9 cellular contexts compared by ENCODE assay signal in the genomic region with DNA sequence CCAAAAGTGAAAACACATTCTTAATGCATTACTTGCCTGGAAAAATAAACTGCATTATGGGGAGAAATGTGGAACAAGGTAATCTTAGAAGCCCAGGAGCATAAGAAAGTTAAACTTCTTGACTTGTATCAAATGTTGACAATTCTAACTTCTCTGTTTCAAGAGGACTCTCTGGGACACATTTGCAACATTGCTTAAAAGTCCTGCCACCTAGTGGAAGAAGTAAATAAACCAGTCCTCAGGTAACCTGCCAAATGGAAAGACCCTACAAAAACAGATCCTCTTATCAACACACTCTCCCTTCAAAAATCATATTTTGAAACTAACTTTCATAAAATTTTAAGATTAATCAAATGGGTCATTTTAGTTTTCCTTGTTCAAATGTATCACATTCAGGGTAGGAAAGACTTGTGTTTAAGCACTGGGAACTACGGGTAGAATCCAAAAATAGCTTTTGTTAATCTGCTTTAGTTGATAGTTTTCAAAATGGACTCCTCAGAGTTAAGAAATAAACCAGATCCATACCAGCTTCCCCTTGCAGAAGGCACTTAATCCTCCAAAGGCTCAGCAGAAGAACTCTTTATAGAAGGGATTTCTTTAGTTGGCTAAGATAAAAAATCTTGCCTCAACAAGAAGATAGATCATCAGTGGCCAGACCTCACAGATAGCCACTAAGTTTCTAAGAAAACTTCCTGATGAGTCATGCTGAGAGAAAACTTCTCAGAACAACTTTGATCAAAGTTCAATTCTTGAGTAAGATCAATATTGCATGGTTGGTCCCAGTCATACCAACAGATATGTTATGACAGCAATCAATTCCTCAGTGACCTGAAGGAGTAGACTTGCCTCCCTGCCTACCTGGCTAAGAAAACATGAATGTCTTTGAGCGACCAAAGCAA.
DNase-seq lines count a peak whose midpoint lies in the region; ATAC-seq and TF ChIP-seq lines count a peak whose summit lies in the region.
"Had no signal": no experiment of that assay in that cellular context is flagged by ENCODE, and none has a peak within 500 bp of the region (broad histone marks: within the 10 kb centered on the region; RNA-seq: fewer than 3 reads in every experiment).

No MANE protein-coding gene starts in this region.

- DNase-seq in LNCaP clone FGC (ENCODE audit: low read depth) (peak; percentile 6), brain pericyte (ENCODE audit: low read depth, low spot score) (peak; percentile 11), medulla oblongata (ENCODE audit: extremely low spot score) (peak; percentile 65), tibial artery (no peak), middle frontal gyrus (ENCODE audit: extremely low spot score, low spot score) (no peak)
- DNase-seq in activated CD4-positive, alpha-beta T cell treated with anti-CD3 and anti-CD28 coated beads for 4 hours = no peak

- H3K9me3 ChIP-seq in DOHH2 (ENCODE audit: control insufficient read depth, insufficient read depth, low read length) (no peaks in the 10 kb centered on the region), tibial artery (peaks cover 0 to 9% (median 0%) of the 10 kb centered on the region in 3 donors)
- H3K9me3 ChIP-seq: neutrophil had no signal

- ATAC-seq in GM21360 (IDR thresholded peaks at IDR 0.05; ENCODE audit: unreplicated experiment) = peak; percentile 64

- intact Hi-C loops in tibial artery (cut with DNase I; ENCODE audit: low total_unique reads) = no loop called here

- peaks cover 3% of the 10 kb centered on the region; the same call in 1 of the 2 replicates for H3K27me3 ChIP-seq in DOHH2 (ENCODE audit: control insufficient read depth, low read length)
- no peaks in the 10 kb centered on the region for H3K27me3 ChIP-seq in tibial artery
- H3K27me3 ChIP-seq: neutrophil had no signal

- H4K20me1 ChIP-seq in DOHH2 (ENCODE audit: control insufficient read depth, insufficient read depth, low read depth, low read length) = no peaks in the 10 kb centered on the region

- H3F3A ChIP-seq in DOHH2 (ENCODE audit: control insufficient read depth, insufficient read depth) = no peaks in the 10 kb centered on the region

- TF ChIP-seq CTCF in DOHH2 (IDR thresholded peaks at IDR 0.05; ENCODE audit: low read depth, low read length, poor library complexity, severe bottlenecking) = peak; percentile 74
- peak; percentile 55 for TF ChIP-seq CTCF in LNCaP clone FGC (IDR thresholded peaks at IDR 0.05; ENCODE audit: control insufficient read depth, extremely low read depth, insufficient read depth)
- TF ChIP-seq CTCF in tibial artery (IDR thresholded peaks at IDR 0.05) = peak in 1 of 2 experiments; percentile 19

- no peaks in the 10 kb centered on the region for H3K9me2 ChIP-seq in DOHH2 (replicated peaks; ENCODE audit: control insufficient read depth, low read length)

- H3K4me3 ChIP-seq in DOHH2 (ENCODE audit: low read length) (no peak overlapping the region), LNCaP clone FGC (ENCODE audit: low read depth, low read length) (no peak overlapping the region), tibial artery (no peak overlapping the region)

- H3K27ac ChIP-seq in DOHH2 (ENCODE audit: low read depth, low read length) = no peak overlapping the region
- H3K27ac ChIP-seq in tibial artery = no peak overlapping the region
- H3K27ac ChIP-seq: neutrophil had no signal

- H3K79me2 ChIP-seq in DOHH2 (ENCODE audit: control insufficient read depth, low read length) = no peaks in the 10 kb centered on the region

- H3K4me2 ChIP-seq in DOHH2 (ENCODE audit: low read length) = no peak overlapping the region

- H3K36me3 ChIP-seq in DOHH2 (ENCODE audit: control insufficient read depth, low read length) (no peaks in the 10 kb centered on the region), tibial artery (no peaks in the 10 kb centered on the region)
- H3K36me3 ChIP-seq: neutrophil had no signal

- no peaks in the 10 kb centered on the region for H3K4me1 ChIP-seq in DOHH2 (ENCODE audit: control insufficient read depth, low read length)
- peaks cover 0 to 22% (median 0%) of the 10 kb centered on the region in 4 donors for H3K4me1 ChIP-seq in tibial artery

Comparison
In these comparisons a context has a peak if more than half of its experiments do, and no peak if none do; other contexts are left out.
1. DNase-seq: peak in LNCaP clone FGC (single experiment), brain pericyte (single experiment) and medulla oblongata (single experiment); none in activated CD4-positive, alpha-beta T cell treated with anti-CD3 and anti-CD28 coated beads for 4 hours (0 of 2), tibial artery (0 of 2) and middle frontal gyrus (single experiment).